In the genomic region with DNA sequence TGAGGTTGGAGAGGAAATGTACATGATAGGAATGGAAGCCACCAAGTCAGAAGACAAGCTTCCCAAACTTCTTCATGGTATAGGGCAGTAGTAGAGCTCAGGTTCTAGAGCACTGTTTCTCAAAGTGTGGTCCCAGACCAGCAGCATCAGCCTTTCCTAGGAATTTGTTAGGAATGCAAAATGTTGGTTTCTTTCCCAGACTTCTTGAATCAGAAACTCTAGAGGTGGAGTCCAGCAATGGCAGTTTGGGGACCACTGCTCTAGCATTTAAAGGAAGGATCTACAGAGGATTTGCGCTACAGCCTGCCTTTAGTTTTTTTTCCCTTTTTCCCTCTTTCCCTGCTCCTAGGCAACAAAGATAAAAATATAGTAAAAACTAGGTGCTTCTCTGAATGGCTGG, we compare ENCODE assay signal across 1 cellular context.
TF ChIP-seq lines count a peak whose summit lies in the region.

No MANE protein-coding gene starts in this region.

TF ChIP-seq in IMR-90, 13 proteins besides CTCF, POLR2A, EP300 and RAD21:
- TF ChIP-seq MAFK (IDR thresholded peaks at IDR 0.05; ENCODE audit: low read depth, low read length) (no peak), CHD1 (IDR thresholded peaks at IDR 0.05; ENCODE audit: low read depth, low read length) (no peak), SMC3 (IDR thresholded peaks at IDR 0.05; ENCODE audit: low read depth, low read length) (no peak), RCOR1 (IDR thresholded peaks at IDR 0.05; ENCODE audit: insufficient replicate concordance, low read length) (no peak)
- TF ChIP-seq, protein P1, sequence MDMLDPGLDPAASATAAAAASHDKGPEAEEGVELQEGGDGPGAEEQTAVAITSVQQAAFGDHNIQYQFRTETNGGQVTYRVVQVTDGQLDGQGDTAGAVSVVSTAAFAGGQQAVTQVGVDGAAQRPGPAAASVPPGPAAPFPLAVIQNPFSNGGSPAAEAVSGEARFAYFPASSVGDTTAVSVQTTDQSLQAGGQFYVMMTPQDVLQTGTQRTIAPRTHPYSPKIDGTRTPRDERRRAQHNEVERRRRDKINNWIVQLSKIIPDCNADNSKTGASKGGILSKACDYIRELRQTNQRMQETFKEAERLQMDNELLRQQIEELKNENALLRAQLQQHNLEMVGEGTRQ (IDR thresholded peaks at IDR 0.05; ENCODE audit: low read depth, low read length), result no peak
